34 cellular contexts compared by ENCODE assay signal in genomic region chr12:24048446-24048845, GRCh38.
"Had no signal": no experiment of that assay in that cellular context is flagged by ENCODE, and none has a peak within 500 bp of the region (broad histone marks: within the 10 kb centered on the region; RNA-seq: fewer than 3 reads in every experiment).

No MANE protein-coding gene starts in this region.

- DNase-seq: Karpas-422, Kasumi-1, MG63, MV-4-11, NCI-H1048, NCI-H1092, NCI-H1092 treated with DMSO at 0.1 percent for 48 hours, NCI-H1105, NCI-H1105 treated with DMSO at 0.1 percent for 48 hours, NCI-H1417, NCI-H1417 treated with DMSO at 0.1 percent for 48 hours, NCI-H1436, NCI-H1436 treated with DMSO at 0.1 percent for 48 hours, NCI-H146, NCI-H1694, NCI-H1694 treated with DMSO at 0.1 percent for 48 hours, NCI-H187, NCI-H187 treated with DMSO at 0.1 percent for 48 hours, NCI-H1930, NCI-H2029, NCI-H2029 treated with DMSO at 0.1 percent for 48 hours, NCI-H2081, NCI-H2081 treated with DMSO at 0.1 percent for 48 hours, NCI-H2107, NCI-H2171, NCI-H2171 treated with DMSO at 0.1 percent for 48 hours, NCI-H2227 treated with DMSO at 0.1 percent for 48 hours, NCI-H226, NCI-H345, NCI-H446, NCI-H446 treated with DMSO at 0.1 percent for 48 hours, NCI-H510A, NCI-H510A treated with DMSO at 0.1 percent for 48 hours, NCI-H524 had no signal

- H3K4me3 ChIP-seq: MG63 had no signal

- H3K36me3 ChIP-seq: MG63 had no signal

- H3K27me3 ChIP-seq: MG63 had no signal
